8 cellular contexts compared by ENCODE assay signal in genomic region chr9:33130501-33130900, GRCh38. TPM values are rescaled to one million over a fixed set of nuclear protein-coding genes. Genes with fewer than 3 reads are reported as not detected.
DNase-seq lines count a peak whose midpoint lies in the region; ATAC-seq and TF ChIP-seq lines count a peak whose summit lies in the region.

No MANE protein-coding gene starts in this region.

- H3K36me3 ChIP-seq in colonic mucosa (no peaks in the 10 kb centered on the region), smooth muscle cell (ENCODE audit: low read depth) (no peaks in the 10 kb centered on the region), endodermal cell (ENCODE audit: control insufficient read depth, insufficient read depth, low read length) (peaks cover 51% of the 10 kb centered on the region)

- H3K4me3 ChIP-seq in GM12865 (ENCODE audit: low read depth, low read length) (no peak overlapping the region), colonic mucosa (no peak overlapping the region), smooth muscle cell (no peak overlapping the region), endodermal cell (ENCODE audit: low read length) (no peak overlapping the region)

- H3K27me3 Mint-ChIP-seq in endodermal cell (ENCODE audit: insufficient read depth), result no peaks in the 10 kb centered on the region

- no peak overlapping the region for H3K4me2 ChIP-seq in smooth muscle cell

- peak; percentile 52 for ATAC-seq in GM21447 (IDR thresholded peaks at IDR 0.05; ENCODE audit: unreplicated experiment)

- H3F3A ChIP-seq in smooth muscle cell (ENCODE audit: low read depth), result peaks cover 7% of the 10 kb centered on the region

- H3K9ac ChIP-seq in colonic mucosa (ENCODE audit: low read depth in 2 of 2, low read length in 2 of 2) (peak overlapping the region in 1 of 2 donors; percentile 35), smooth muscle cell (ENCODE audit: low read depth) (no peak overlapping the region), endodermal cell (ENCODE audit: extremely low read depth, low read length, poor library complexity, severe bottlenecking) (no peak overlapping the region)

- H3K9me3 Mint-ChIP-seq in endodermal cell, result peaks cover 20% of the 10 kb centered on the region

- H3K27ac ChIP-seq in colonic mucosa (peak overlapping the region; percentile 64), smooth muscle cell (ENCODE audit: low read depth) (peak overlapping the region; percentile 91), endodermal cell (ENCODE audit: low read depth, low read length) (no peak overlapping the region)

- H3K4me1 ChIP-seq in colonic mucosa (peaks cover 26% of the 10 kb centered on the region), smooth muscle cell (ENCODE audit: low read depth) (peaks cover 2% of the 10 kb centered on the region), endodermal cell (ENCODE audit: control insufficient read depth, insufficient read depth, low read length) (peaks cover 9% of the 10 kb centered on the region)

- WGBS in smooth muscle cell (ENCODE audit: low lambda C conversion rate), result 65% methylated on average over 5 of the region's 5 CpGs
- WGBS in endodermal cell (ENCODE audit: insufficient coverage in 1 of 2, insufficient read length in 1 of 2), 2 experiments, result 92 to 96% methylated on average over 4 of the region's 5 CpGs

- peaks cover 52% of the 10 kb centered on the region for H3K36me3 Mint-ChIP-seq in endodermal cell (ENCODE audit: low read depth)

- H3K9me3 ChIP-seq in colonic mucosa, result no peaks in the 10 kb centered on the region
- no peaks in the 10 kb centered on the region for H3K9me3 ChIP-seq in smooth muscle cell (replicated peaks; ENCODE audit: low read depth)
- no peaks in the 10 kb centered on the region for H3K9me3 ChIP-seq in endodermal cell (ENCODE audit: control insufficient read depth, low read length)

- DNase-seq in GM12865 (ENCODE audit: low read depth) (peak; percentile 75), HPDE6-E6E7 (ENCODE audit: extremely low spot score) (peak; percentile 74), colonic mucosa (no peak), smooth muscle cell (lab: John Stamatoyannopoulos, UW; ENCODE audit: unreplicated experiment) (no peak), NCI-H526 (lab: John Stamatoyannopoulos, UW) (no peak), endodermal cell (no peak), NCI-H446 (lab: John Stamatoyannopoulos, UW) (no peak)

- TF ChIP-seq CTCF in GM12865 (IDR thresholded peaks at IDR 0.05; ENCODE audit: insufficient read depth, low read depth, low read length, missing control alignments) (no peak), colonic mucosa (IDR thresholded peaks at IDR 0.05) (no peak), smooth muscle cell (IDR thresholded peaks at IDR 0.05; ENCODE audit: borderline replicate concordance, insufficient read depth, poor library complexity, severe bottlenecking) (no peak), endodermal cell (conservative IDR thresholded peaks at IDR 0.05) (no peak)

- H3K4me3 Mint-ChIP-seq in endodermal cell, result no peak overlapping the region

- peaks cover 44% of the 10 kb centered on the region for H3K79me2 ChIP-seq in smooth muscle cell (ENCODE audit: low read depth)

- H3K27me3 ChIP-seq in colonic mucosa, result no peaks in the 10 kb centered on the region
- H3K27me3 ChIP-seq in smooth muscle cell (ENCODE audit: low read depth), result no peaks in the 10 kb centered on the region
- no peaks in the 10 kb centered on the region for H3K27me3 ChIP-seq in endodermal cell (ENCODE audit: control insufficient read depth, insufficient read depth, low read length, poor library complexity, severe bottlenecking)

- no peak overlapping the region for H2AFZ ChIP-seq in smooth muscle cell (ENCODE audit: low read depth)

- peaks cover 35% of the 10 kb centered on the region for H3K4me1 Mint-ChIP-seq in endodermal cell

- no peak overlapping the region for H3K27ac Mint-ChIP-seq in endodermal cell

- peaks cover 47% of the 10 kb centered on the region for H4K20me1 ChIP-seq in smooth muscle cell (ENCODE audit: low read depth)

- intact Hi-C loops in colonic mucosa (cut with DNase I), result no loop called here

RNA-seq across cellular contexts. Expression of gene B4GALT1, which starts 36.6 kb away (rescaled TPM):
- 10 to 100 TPM; 76.9 to 78.7 TPM for total RNA-seq in colonic mucosa
- total RNA-seq in smooth muscle cell, result 46.9 and 56.3 TPM in 2 replicates
- 49.2 and 49.3 TPM in 2 replicates for polyA plus RNA-seq in smooth muscle cell
- 10 to 100 TPM; 62.9 to 92.6 TPM for total RNA-seq in endodermal cell
- polyA plus RNA-seq in endodermal cell (2013, experiment 1 of 2), result 29.4 TPM
- 31.1 TPM for polyA plus RNA-seq in endodermal cell (2013, experiment 2 of 2)

RNA-seq across cellular contexts. Expression of gene SMU1, which starts 54.0 kb away (rescaled TPM):
- total RNA-seq in colonic mucosa (10 to 100 TPM; 17.4 to 18.7 TPM), smooth muscle cell (17.4 and 18.8 TPM in 2 replicates), endodermal cell (10 to 100 TPM; 25.0 to 28.7 TPM)
- polyA plus RNA-seq in smooth muscle cell, result 13.7 and 15.1 TPM in 2 replicates
- 19.6 TPM for polyA plus RNA-seq in endodermal cell (2013, experiment 1 of 2)
- polyA plus RNA-seq in endodermal cell (2013, experiment 2 of 2), result 18.3 TPM

Comparison
In these comparisons a context has a peak if more than half of its experiments do, and no peak if none do; other contexts are left out.
1. DNase-seq: peak in GM12865 (single experiment) and HPDE6-E6E7 (single experiment); none in colonic mucosa (single experiment), smooth muscle cell (single experiment), NCI-H526 (0 of 2), endodermal cell (single experiment) and NCI-H446 (0 of 2).